In the genomic region with DNA sequence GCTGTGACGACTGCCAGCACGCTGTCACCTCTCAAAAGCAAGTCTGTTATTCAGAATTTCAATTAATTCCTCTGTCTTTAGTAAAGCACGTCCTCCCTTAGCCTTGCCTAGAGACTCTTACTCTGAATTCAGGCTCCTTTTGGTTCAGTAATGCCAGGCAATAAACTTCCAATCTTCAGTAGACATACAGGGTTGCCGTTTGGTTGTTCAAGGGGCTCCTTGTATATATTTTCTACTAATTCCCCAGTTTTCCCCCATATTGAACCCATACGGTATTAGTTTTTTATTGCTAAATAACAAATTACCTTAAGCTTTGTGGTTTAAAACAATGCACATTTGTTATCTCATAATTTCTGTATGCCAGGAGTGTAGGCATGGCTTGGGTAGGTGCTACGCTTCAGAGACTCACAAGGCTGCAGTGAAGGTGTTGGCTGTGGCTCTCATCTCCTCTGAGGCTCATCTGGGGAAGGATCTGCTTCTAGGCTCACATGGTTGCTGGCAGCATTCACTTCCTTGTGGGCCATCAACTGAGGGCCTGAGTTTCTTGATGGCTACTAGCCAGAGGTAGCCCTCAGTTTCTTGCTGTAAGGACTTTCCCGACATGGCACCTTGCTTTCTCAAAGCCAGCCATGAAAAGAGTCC, we compare ENCODE assay signal across 1 cellular context.
TF ChIP-seq lines count a peak whose summit lies in the region.

No MANE protein-coding gene starts in this region.

TF ChIP-seq in HepG2, 621 proteins besides CTCF, POLR2A, EP300 and RAD21:
- no peak for TF ChIP-seq ZNF225 (CRISPR knock-in tag; IDR thresholded peaks at IDR 0.05)
- TF ChIP-seq SMAD9 (CRISPR knock-in tag; IDR thresholded peaks at IDR 0.05) = no peak
- no peak for TF ChIP-seq ZNF180 (CRISPR knock-in tag; IDR thresholded peaks at IDR 0.05; ENCODE audit: borderline replicate concordance, low read depth)
- TF ChIP-seq ZBTB3 (CRISPR knock-in tag; IDR thresholded peaks at IDR 0.05; ENCODE audit: borderline replicate concordance, low read depth) = no peak
- no peak for TF ChIP-seq CBX5 (CRISPR knock-in tag; IDR thresholded peaks at IDR 0.05; ENCODE audit: borderline replicate concordance)
- TF ChIP-seq, protein P1, sequence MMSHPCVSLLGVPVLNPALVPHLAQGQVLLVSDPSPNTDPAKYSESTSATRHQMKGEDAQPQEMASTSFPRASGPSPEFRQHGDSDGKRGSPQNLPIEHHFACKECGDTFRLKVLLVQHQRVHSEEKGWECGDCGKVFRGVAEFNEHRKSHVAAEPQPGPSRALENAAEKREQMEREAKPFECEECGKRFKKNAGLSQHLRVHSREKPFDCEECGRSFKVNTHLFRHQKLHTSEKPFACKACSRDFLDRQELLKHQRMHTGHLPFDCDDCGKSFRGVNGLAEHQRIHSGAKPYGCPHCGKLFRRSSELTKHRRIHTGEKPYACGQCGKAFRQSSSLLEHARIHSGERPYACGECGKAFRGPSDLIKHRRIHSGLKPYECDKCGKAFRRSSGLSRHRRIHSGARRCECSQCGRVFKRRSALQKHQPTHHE (CRISPR knock-in tag; IDR thresholded peaks at IDR 0.05; ENCODE audit: borderline replicate concordance) = no peak
- TF ChIP-seq, protein P2, sequence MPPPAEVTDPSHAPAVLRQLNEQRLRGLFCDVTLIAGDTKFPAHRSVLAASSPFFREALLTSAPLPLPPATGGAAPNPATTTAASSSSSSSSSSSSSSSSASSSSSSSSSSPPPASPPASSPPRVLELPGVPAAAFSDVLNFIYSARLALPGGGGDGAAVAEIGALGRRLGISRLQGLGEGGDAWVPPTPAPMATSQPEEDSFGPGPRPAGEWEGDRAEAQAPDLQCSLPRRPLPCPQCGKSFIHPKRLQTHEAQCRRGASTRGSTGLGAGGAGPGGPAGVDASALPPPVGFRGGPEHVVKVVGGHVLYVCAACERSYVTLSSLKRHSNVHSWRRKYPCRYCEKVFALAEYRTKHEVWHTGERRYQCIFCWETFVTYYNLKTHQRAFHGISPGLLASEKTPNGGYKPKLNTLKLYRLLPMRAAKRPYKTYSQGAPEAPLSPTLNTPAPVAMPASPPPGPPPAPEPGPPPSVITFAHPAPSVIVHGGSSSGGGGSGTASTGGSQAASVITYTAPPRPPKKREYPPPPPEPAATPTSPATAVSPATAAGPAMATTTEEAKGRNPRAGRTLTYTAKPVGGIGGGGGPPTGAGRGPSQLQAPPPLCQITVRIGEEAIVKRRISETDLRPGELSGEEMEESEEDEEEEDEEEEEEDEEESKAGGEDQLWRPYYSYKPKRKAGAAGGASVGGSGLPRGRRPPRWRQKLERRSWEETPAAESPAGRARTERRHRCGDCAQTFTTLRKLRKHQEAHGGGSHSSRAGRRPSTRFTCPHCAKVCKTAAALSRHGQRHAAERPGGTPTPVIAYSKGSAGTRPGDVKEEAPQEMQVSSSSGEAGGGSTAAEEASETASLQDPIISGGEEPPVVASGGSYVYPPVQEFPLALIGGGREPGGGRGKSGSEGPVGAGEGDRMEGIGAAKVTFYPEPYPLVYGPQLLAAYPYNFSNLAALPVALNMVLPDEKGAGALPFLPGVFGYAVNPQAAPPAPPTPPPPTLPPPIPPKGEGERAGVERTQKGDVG (CRISPR knock-in tag; IDR thresholded peaks at IDR 0.05; ENCODE audit: borderline replicate concordance) = no peak
- no peak for TF ChIP-seq KDM3A (CRISPR knock-in tag; IDR thresholded peaks at IDR 0.05; ENCODE audit: low read depth)
- TF ChIP-seq, protein P3, sequence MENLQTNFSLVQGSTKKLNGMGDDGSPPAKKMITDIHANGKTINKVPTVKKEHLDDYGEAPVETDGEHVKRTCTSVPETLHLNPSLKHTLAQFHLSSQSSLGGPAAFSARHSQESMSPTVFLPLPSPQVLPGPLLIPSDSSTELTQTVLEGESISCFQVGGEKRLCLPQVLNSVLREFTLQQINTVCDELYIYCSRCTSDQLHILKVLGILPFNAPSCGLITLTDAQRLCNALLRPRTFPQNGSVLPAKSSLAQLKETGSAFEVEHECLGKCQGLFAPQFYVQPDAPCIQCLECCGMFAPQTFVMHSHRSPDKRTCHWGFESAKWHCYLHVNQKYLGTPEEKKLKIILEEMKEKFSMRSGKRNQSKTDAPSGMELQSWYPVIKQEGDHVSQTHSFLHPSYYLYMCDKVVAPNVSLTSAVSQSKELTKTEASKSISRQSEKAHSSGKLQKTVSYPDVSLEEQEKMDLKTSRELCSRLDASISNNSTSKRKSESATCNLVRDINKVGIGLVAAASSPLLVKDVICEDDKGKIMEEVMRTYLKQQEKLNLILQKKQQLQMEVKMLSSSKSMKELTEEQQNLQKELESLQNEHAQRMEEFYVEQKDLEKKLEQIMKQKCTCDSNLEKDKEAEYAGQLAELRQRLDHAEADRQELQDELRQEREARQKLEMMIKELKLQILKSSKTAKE (CRISPR knock-in tag; IDR thresholded peaks at IDR 0.05; ENCODE audit: borderline replicate concordance) = no peak
- TF ChIP-seq, protein P4, sequence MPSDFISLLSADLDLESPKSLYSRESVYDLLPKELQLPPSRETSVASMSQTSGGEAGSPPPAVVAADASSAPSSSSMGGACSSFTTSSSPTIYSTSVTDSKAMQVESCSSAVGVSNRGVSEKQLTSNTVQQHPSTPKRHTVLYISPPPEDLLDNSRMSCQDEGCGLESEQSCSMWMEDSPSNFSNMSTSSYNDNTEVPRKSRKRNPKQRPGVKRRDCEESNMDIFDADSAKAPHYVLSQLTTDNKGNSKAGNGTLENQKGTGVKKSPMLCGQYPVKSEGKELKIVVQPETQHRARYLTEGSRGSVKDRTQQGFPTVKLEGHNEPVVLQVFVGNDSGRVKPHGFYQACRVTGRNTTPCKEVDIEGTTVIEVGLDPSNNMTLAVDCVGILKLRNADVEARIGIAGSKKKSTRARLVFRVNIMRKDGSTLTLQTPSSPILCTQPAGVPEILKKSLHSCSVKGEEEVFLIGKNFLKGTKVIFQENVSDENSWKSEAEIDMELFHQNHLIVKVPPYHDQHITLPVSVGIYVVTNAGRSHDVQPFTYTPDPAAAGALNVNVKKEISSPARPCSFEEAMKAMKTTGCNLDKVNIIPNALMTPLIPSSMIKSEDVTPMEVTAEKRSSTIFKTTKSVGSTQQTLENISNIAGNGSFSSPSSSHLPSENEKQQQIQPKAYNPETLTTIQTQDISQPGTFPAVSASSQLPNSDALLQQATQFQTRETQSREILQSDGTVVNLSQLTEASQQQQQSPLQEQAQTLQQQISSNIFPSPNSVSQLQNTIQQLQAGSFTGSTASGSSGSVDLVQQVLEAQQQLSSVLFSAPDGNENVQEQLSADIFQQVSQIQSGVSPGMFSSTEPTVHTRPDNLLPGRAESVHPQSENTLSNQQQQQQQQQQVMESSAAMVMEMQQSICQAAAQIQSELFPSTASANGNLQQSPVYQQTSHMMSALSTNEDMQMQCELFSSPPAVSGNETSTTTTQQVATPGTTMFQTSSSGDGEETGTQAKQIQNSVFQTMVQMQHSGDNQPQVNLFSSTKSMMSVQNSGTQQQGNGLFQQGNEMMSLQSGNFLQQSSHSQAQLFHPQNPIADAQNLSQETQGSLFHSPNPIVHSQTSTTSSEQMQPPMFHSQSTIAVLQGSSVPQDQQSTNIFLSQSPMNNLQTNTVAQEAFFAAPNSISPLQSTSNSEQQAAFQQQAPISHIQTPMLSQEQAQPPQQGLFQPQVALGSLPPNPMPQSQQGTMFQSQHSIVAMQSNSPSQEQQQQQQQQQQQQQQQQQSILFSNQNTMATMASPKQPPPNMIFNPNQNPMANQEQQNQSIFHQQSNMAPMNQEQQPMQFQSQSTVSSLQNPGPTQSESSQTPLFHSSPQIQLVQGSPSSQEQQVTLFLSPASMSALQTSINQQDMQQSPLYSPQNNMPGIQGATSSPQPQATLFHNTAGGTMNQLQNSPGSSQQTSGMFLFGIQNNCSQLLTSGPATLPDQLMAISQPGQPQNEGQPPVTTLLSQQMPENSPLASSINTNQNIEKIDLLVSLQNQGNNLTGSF (CRISPR knock-in tag; IDR thresholded peaks at IDR 0.05) = no peak
- TF ChIP-seq, protein P5, sequence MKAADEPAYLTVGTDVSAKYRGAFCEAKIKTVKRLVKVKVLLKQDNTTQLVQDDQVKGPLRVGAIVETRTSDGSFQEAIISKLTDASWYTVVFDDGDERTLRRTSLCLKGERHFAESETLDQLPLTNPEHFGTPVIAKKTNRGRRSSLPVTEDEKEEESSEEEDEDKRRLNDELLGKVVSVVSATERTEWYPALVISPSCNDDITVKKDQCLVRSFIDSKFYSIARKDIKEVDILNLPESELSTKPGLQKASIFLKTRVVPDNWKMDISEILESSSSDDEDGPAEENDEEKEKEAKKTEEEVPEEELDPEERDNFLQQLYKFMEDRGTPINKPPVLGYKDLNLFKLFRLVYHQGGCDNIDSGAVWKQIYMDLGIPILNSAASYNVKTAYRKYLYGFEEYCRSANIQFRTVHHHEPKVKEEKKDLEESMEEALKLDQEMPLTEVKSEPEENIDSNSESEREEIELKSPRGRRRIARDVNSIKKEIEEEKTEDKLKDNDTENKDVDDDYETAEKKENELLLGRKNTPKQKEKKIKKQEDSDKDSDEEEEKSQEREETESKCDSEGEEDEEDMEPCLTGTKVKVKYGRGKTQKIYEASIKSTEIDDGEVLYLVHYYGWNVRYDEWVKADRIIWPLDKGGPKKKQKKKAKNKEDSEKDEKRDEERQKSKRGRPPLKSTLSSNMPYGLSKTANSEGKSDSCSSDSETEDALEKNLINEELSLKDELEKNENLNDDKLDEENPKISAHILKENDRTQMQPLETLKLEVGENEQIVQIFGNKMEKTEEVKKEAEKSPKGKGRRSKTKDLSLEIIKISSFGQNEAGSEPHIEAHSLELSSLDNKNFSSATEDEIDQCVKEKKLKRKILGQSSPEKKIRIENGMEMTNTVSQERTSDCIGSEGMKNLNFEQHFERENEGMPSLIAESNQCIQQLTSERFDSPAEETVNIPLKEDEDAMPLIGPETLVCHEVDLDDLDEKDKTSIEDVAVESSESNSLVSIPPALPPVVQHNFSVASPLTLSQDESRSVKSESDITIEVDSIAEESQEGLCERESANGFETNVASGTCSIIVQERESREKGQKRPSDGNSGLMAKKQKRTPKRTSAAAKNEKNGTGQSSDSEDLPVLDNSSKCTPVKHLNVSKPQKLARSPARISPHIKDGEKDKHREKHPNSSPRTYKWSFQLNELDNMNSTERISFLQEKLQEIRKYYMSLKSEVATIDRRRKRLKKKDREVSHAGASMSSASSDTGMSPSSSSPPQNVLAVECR (CRISPR knock-in tag; IDR thresholded peaks at IDR 0.05; ENCODE audit: borderline replicate concordance) = no peak
- TF ChIP-seq NFKBIZ (CRISPR knock-in tag; IDR thresholded peaks at IDR 0.05) = no peak
- TF ChIP-seq HCFC1 (IDR thresholded peaks at IDR 0.05; ENCODE audit: low read depth, low read length) = no peak
